Comparison of ENCODE assay signal across 8 cellular contexts in genomic region chr9:75889577-75889976, GRCh38. TPM values are rescaled to one million over a fixed set of nuclear protein-coding genes. Genes with fewer than 3 reads are reported as not detected.
DNase-seq lines count a peak whose midpoint lies in the region; ATAC-seq, FAIRE-seq and TF ChIP-seq lines count a peak whose summit lies in the region.

No MANE protein-coding gene starts in this region.

- H3K27me3 ChIP-seq in DND-41 (ENCODE audit: insufficient read depth, low read length, poor library complexity), result no peaks in the 10 kb centered on the region
- peaks cover 22% of the 10 kb centered on the region for H3K27me3 ChIP-seq in PC-3 (ENCODE audit: low read length)
- peaks cover 0 to 6% of the 10 kb centered on the region in 2 experiments for H3K27me3 ChIP-seq in endothelial cell of umbilical vein (ENCODE audit: control insufficient read depth in 2 of 2, insufficient read depth in 2 of 2, low read length in 2 of 2)

- ATAC-seq in DND-41 (ENCODE audit: insufficient read depth, low read depth) (no peak), PC-3 (no peak), HG03196 (IDR thresholded peaks at IDR 0.05; ENCODE audit: unreplicated experiment) (no peak)

- DNase-seq in DND-41 (peak; percentile 36), PC-3 (no peak), endothelial cell of umbilical vein (ENCODE audit: low read depth, low spot score) (no peak), neural crest cell (ENCODE audit: low read depth, low spot score) (no peak), NCI-H146 treated with DMSO at 0.1 percent for 48 hours (lab: John Stamatoyannopoulos, UW; ENCODE audit: unreplicated experiment) (no peak), GM19239 (ENCODE audit: insufficient read length, low spot score) (no peak)
- no peak for DNase-seq in NK-92 treated with Interleukin-12 subunit alpha and Interleukin-12 subunit beta, amount 100 ng/mL, for 24 hours (lab: John Stamatoyannopoulos, UW)

- H3K4me3 ChIP-seq in DND-41 (ENCODE audit: low read depth in 1 of 2, low read length in 2 of 2) (peak overlapping the region; percentile 66 to 91), PC-3 (ENCODE audit: low read length) (peak overlapping the region; percentile 72), endothelial cell of umbilical vein (replicated peaks in 1 of 3; ENCODE audit: insufficient read depth in 1 of 3, low read depth in 1 of 3, low read length in 3 of 3) (peak overlapping the region; percentile 66 to 90 (median 87))

- TF ChIP-seq CTCF in DND-41 (IDR thresholded peaks at IDR 0.05; ENCODE audit: borderline replicate concordance, extremely low read depth, low read length, poor library complexity, severe bottlenecking) (no peak), PC-3 (conservative IDR thresholded peaks at IDR 0.05; ENCODE audit: low read depth, low read length) (no peak), endothelial cell of umbilical vein (IDR thresholded peaks at IDR 0.05; ENCODE audit: extremely low read depth in 1 of 2, insufficient read depth in 1 of 2, low read depth in 1 of 2, low read length in 2 of 2) (no peak), neural crest cell (conservative IDR thresholded peaks at IDR 0.05) (no peak)

- H3K9me3 ChIP-seq in DND-41 (ENCODE audit: insufficient read depth, low read length, severe bottlenecking), result no peaks in the 10 kb centered on the region
- no peaks in the 10 kb centered on the region for H3K9me3 ChIP-seq in PC-3 (ENCODE audit: low read length)
- H3K9me3 ChIP-seq in endothelial cell of umbilical vein (replicated peaks; ENCODE audit: control insufficient read depth, insufficient read depth, low read length), result no peaks in the 10 kb centered on the region

- H3K9me2 ChIP-seq in PC-3 (replicated peaks; ENCODE audit: low read length), result no peaks in the 10 kb centered on the region

- peak overlapping the region; percentile 74 for H3K9ac ChIP-seq in DND-41 (ENCODE audit: low read depth, low read length)
- H3K9ac ChIP-seq in PC-3 (ENCODE audit: low read length), result no peak overlapping the region
- H3K9ac ChIP-seq in endothelial cell of umbilical vein (replicated peaks; ENCODE audit: extremely low read depth, insufficient read depth, low read length), result peak overlapping the region; percentile 79

- no peaks in the 10 kb centered on the region for H3K9me3 Mint-ChIP-seq in neural crest cell

- peaks cover 20% of the 10 kb centered on the region for H3K4me1 Mint-ChIP-seq in neural crest cell

- H2AFZ ChIP-seq in DND-41 (ENCODE audit: low read depth, low read length) (peak overlapping the region; percentile 93), PC-3 (ENCODE audit: low read length) (peak overlapping the region; percentile 93), endothelial cell of umbilical vein (ENCODE audit: low read depth, low read length) (peak overlapping the region; percentile 95)

- H3K36me3 Mint-ChIP-seq in neural crest cell (ENCODE audit: low read depth), result no peaks in the 10 kb centered on the region

- H3K27me3 Mint-ChIP-seq in neural crest cell (ENCODE audit: low read depth), result peaks cover 51% of the 10 kb centered on the region

- H4K20me1 ChIP-seq in DND-41 (ENCODE audit: insufficient read depth, low read length), result peaks cover 28% of the 10 kb centered on the region
- no peaks in the 10 kb centered on the region for H4K20me1 ChIP-seq in PC-3 (ENCODE audit: low read length)
- no peaks in the 10 kb centered on the region for H4K20me1 ChIP-seq in endothelial cell of umbilical vein (replicated peaks; ENCODE audit: control insufficient read depth, extremely low read depth, insufficient read depth, low read length)

- no peaks in the 10 kb centered on the region; the same call in 1 of the 2 replicates for H3K36me3 ChIP-seq in DND-41 (ENCODE audit: insufficient read depth, low read length)
- H3K36me3 ChIP-seq in PC-3 (ENCODE audit: low read depth, low read length), result no peaks in the 10 kb centered on the region
- no peaks in the 10 kb centered on the region for H3K36me3 ChIP-seq in endothelial cell of umbilical vein (ENCODE audit: control insufficient read depth in 2 of 2, extremely low read depth in 1 of 2, insufficient read depth in 2 of 2, low read length in 2 of 2)

- FAIRE-seq in endothelial cell of umbilical vein (lab: Jason Lieb, UNC), result no peak
- FAIRE-seq in GM19239 (lab: Jason Lieb, UNC), result no peak

- CTCF ChIA-PET in PC-3 (lab: Charles Lee), result no interaction called here
- CTCF ChIA-PET in endothelial cell of umbilical vein (lab: Charles Lee), result interaction anchor here (1.0 to 2.3 kb wide), 3 partner anchors 23 to 405 kb away, joined by 3 to 16 read pairs (median 3); no protein-coding TSS in a partner anchor

- BruUV-seq in PC-3 (replicated peaks; lab: Mats Ljungman, UMichigan) (no TSS peak), endothelial cell of umbilical vein (replicated peaks; lab: Mats Ljungman, UMichigan) (no TSS peak)

- peak overlapping the region; percentile 95 for H3K4me3 Mint-ChIP-seq in neural crest cell

- H3F3A ChIP-seq in PC-3 (ENCODE audit: low read length, unreplicated experiment), result no peaks in the 10 kb centered on the region

- H3K27ac ChIP-seq in DND-41 (ENCODE audit: low read length), result peak overlapping the region; percentile 71
- no peak overlapping the region for H3K27ac ChIP-seq in PC-3 (ENCODE audit: low read length)
- H3K27ac ChIP-seq in endothelial cell of umbilical vein (ENCODE audit: insufficient read depth, low read depth, low read length), result peak overlapping the region; percentile 39

- H3K79me2 ChIP-seq in DND-41 (ENCODE audit: insufficient read depth, low read length) (peaks cover 28% of the 10 kb centered on the region), PC-3 (ENCODE audit: low read length) (no peaks in the 10 kb centered on the region), endothelial cell of umbilical vein (ENCODE audit: control insufficient read depth, insufficient read depth, low read length) (no peaks in the 10 kb centered on the region)

- intact Hi-C loops in PC-3 (cut with micrococcal nuclease), result no loop called here
- intact Hi-C loops in endothelial cell of umbilical vein (cut with micrococcal nuclease), result no loop called here

- H3K4me1 ChIP-seq in DND-41 (ENCODE audit: insufficient read depth, low read length) (peaks cover 37% of the 10 kb centered on the region), PC-3 (ENCODE audit: insufficient read depth, low read length) (no peaks in the 10 kb centered on the region), endothelial cell of umbilical vein (ENCODE audit: control insufficient read depth, extremely low read depth, insufficient read depth, low read length) (peaks cover 18% of the 10 kb centered on the region)

- dilution Hi-C loops in endothelial cell of umbilical vein (cut with MboI; ENCODE audit: extremely low pct_ligation_motif_present, low sequenced_read_pairs), result no loop called here

- POLR2A ChIA-PET in PC-3 (lab: Charles Lee; ENCODE audit: unreplicated experiment), result no interaction called here
- POLR2A ChIA-PET in endothelial cell of umbilical vein (lab: Charles Lee), result no interaction called here

- no peaks in the 10 kb centered on the region for H3K9me1 ChIP-seq in endothelial cell of umbilical vein (replicated peaks; ENCODE audit: control insufficient read depth, extremely low read depth, insufficient read depth, low read length)

- no peak for TF ChIP-seq POLR2A in endothelial cell of umbilical vein (IDR thresholded peaks at IDR 0.05; ENCODE audit: low read depth, low read length)

- H3K27ac Mint-ChIP-seq in neural crest cell (ENCODE audit: unreplicated experiment), result peak overlapping the region; percentile 29

- H3K4me2 ChIP-seq in DND-41 (ENCODE audit: insufficient read depth, low read length) (peak overlapping the region; percentile 97), PC-3 (ENCODE audit: low read length) (peak overlapping the region; percentile 89), endothelial cell of umbilical vein (ENCODE audit: insufficient read depth, low read length) (peak overlapping the region; percentile 75)

TF ChIP-seq in endothelial cell of umbilical vein, 7 proteins besides CTCF, POLR2A, EP300 and RAD21:
- TF ChIP-seq EZH2 (IDR thresholded peaks at IDR 0.05; ENCODE audit: borderline replicate concordance, low read depth, low read length, severe bottlenecking) (no peak), MYC (IDR thresholded peaks at IDR 0.05; ENCODE audit: low read depth, low read length) (no peak), MAX (IDR thresholded peaks at IDR 0.05; ENCODE audit: insufficient read depth, insufficient read length) (no peak), FOS (IDR thresholded peaks at IDR 0.05; ENCODE audit: borderline replicate concordance, insufficient read depth, low read length) (no peak), GATA2 (IDR thresholded peaks at IDR 0.05; ENCODE audit: insufficient read depth, insufficient read length, low read depth, low read length) (no peak), POLR2AphosphoS5 (IDR thresholded peaks at IDR 0.05; ENCODE audit: insufficient read depth, low read depth, low read length) (no peak), JUN (IDR thresholded peaks at IDR 0.05; ENCODE audit: borderline replicate concordance, insufficient read depth, insufficient read length, low read depth) (no peak)

RNA-seq across cellular contexts. Expression of gene PCSK5, which starts 0.9 kb away (rescaled TPM):
- not detected in 2 replicates for total RNA-seq in PC-3 (2014; rRNA removed)
- 4.8 and 5.1 TPM in 2 replicates for total RNA-seq in endothelial cell of umbilical vein
- polyA plus RNA-seq in endothelial cell of umbilical vein, result 2.5 and 2.6 TPM in 2 replicates
- 2.0 and 2.1 TPM in 2 replicates for polyA plus RNA-seq in endothelial cell of umbilical vein (2011; cell fraction: cytosol; rRNA removed)
- polyA plus RNA-seq in endothelial cell of umbilical vein (2011; cell fraction: nucleus; rRNA removed), result 3.6 and 4.7 TPM in 2 replicates
- 0.86 and 1.2 TPM in 2 replicates for polyA plus RNA-seq in endothelial cell of umbilical vein (2012)
- polyA minus RNA-seq in endothelial cell of umbilical vein, result 9.9 and 10.8 TPM in 2 replicates
- polyA minus RNA-seq in endothelial cell of umbilical vein (2011; cell fraction: cytosol; rRNA and poly(A)+ RNA removed), result not detected
- 9.2 and 10.6 TPM in 2 replicates for polyA minus RNA-seq in endothelial cell of umbilical vein (2011; cell fraction: nucleus; rRNA and poly(A)+ RNA removed)
- 2.7 and 3.1 TPM in 2 replicates for total RNA-seq in neural crest cell
